In genomic region chr16:88298882-88299745, GRCh38 we compare ENCODE assay signal across 15 cellular contexts.
DNase-seq lines count a peak whose midpoint lies in the region; ATAC-seq lines count a peak whose summit lies in the region.
"Had no signal": no experiment of that assay in that cellular context is flagged by ENCODE, and none has a peak within 500 bp of the region (broad histone marks: within the 10 kb centered on the region; RNA-seq: fewer than 3 reads in every experiment).

No MANE protein-coding gene starts in this region.

- no peaks in the 10 kb centered on the region for H3K9me3 ChIP-seq in MG63
- H3K9me3 ChIP-seq: testis had no signal

- no peaks in the 10 kb centered on the region for H3K36me3 Mint-ChIP-seq in activated naive CD4-positive, alpha-beta T cell treated with anti-CD3 and anti-CD28 coated beads, Interleukin-2, amount 50 U/mL, for 72 hours
- no peaks in the 10 kb centered on the region for H3K36me3 Mint-ChIP-seq in stimulated activated effector memory CD8-positive, alpha-beta T cell treated with anti-CD3 and anti-CD28 coated beads, Interleukin-12 subunit alpha, Interleukin-12 subunit beta, amount 100 ng/mL, for 72 hours
- H3K36me3 Mint-ChIP-seq: memory B cell had no signal

- H3K9me3 Mint-ChIP-seq in activated naive CD4-positive, alpha-beta T cell treated with anti-CD3 and anti-CD28 coated beads, Interleukin-2, amount 50 U/mL, for 72 hours: no peaks in the 10 kb centered on the region
- H3K9me3 Mint-ChIP-seq in stimulated activated effector memory CD8-positive, alpha-beta T cell treated with anti-CD3 and anti-CD28 coated beads, Interleukin-12 subunit alpha, Interleukin-12 subunit beta, amount 100 ng/mL, for 72 hours: no peaks in the 10 kb centered on the region
- H3K9me3 Mint-ChIP-seq: memory B cell had no signal

- peak; percentile 78 to 84 for ATAC-seq in activated naive CD4-positive, alpha-beta T cell treated with anti-CD3 and anti-CD28 coated beads, Interleukin-2, amount 50 U/mL, for 72 hours
- ATAC-seq in stimulated activated effector memory CD8-positive, alpha-beta T cell treated with anti-CD3 and anti-CD28 coated beads, Interleukin-12 subunit alpha, Interleukin-12 subunit beta, amount 100 ng/mL, for 72 hours: peak; percentile 75
- no peak for ATAC-seq in HG03045 (IDR thresholded peaks at IDR 0.05; ENCODE audit: unreplicated experiment)

- no peak overlapping the region for H3K4me3 Mint-ChIP-seq in stimulated activated effector memory CD8-positive, alpha-beta T cell treated with anti-CD3 and anti-CD28 coated beads, Interleukin-12 subunit alpha, Interleukin-12 subunit beta, amount 100 ng/mL, for 72 hours
- H3K4me3 Mint-ChIP-seq: memory B cell had no signal

- no peaks in the 10 kb centered on the region for H3K27me3 ChIP-seq in MG63
- H3K27me3 ChIP-seq: testis had no signal

- no peaks in the 10 kb centered on the region for H3K4me1 Mint-ChIP-seq in stimulated activated effector memory CD8-positive, alpha-beta T cell treated with anti-CD3 and anti-CD28 coated beads, Interleukin-12 subunit alpha, Interleukin-12 subunit beta, amount 100 ng/mL, for 72 hours
- H3K4me1 Mint-ChIP-seq: memory B cell had no signal

- H3K27ac ChIP-seq in epithelial cell of prostate: peak overlapping the region; percentile 68
- H3K27ac ChIP-seq: dorsolateral prefrontal cortex had no signal

- H3K36me3 ChIP-seq in MG63: no peaks in the 10 kb centered on the region

- DNase-seq in activated naive CD4-positive, alpha-beta T cell treated with anti-CD3 and anti-CD28 coated beads, Interleukin-2, amount 50 U/mL, for 72 hours (ENCODE audit: low spot score in 2 of 2): peak in 1 of 2 donors; percentile 10
- DNase-seq in activated naive CD4-positive, alpha-beta T cell treated with anti-CD3 and anti-CD28 coated beads, Interleukin-2, amount 50 U/mL, for 16 hours: no peak
- DNase-seq in MG63 (peak; percentile 34), epithelial cell of prostate (ENCODE audit: low read depth, low spot score) (peak; percentile 39), NCI-H446 treated with DMSO at 0.1 percent for 48 hours (lab: John Stamatoyannopoulos, UW) (no peak), SHP77 treated with DMSO at 0.1 percent for 48 hours (lab: John Stamatoyannopoulos, UW) (no peak)
- DNase-seq in stimulated activated effector memory CD8-positive, alpha-beta T cell treated with anti-CD3 and anti-CD28 coated beads, Interleukin-12 subunit alpha, Interleukin-12 subunit beta, amount 100 ng/mL, for 72 hours (ENCODE audit: low spot score in 2 of 2): no peak
- DNase-seq: AML-193, head of caudate nucleus, NCI-H1092, NCI-H524 had no signal

- H3K27ac Mint-ChIP-seq in activated naive CD4-positive, alpha-beta T cell treated with anti-CD3 and anti-CD28 coated beads, Interleukin-2, amount 50 U/mL, for 72 hours: no peak overlapping the region
- no peak overlapping the region for H3K27ac Mint-ChIP-seq in stimulated activated effector memory CD8-positive, alpha-beta T cell treated with anti-CD3 and anti-CD28 coated beads, Interleukin-12 subunit alpha, Interleukin-12 subunit beta, amount 100 ng/mL, for 72 hours
- H3K27ac Mint-ChIP-seq: memory B cell had no signal

- no peak overlapping the region for H3K4me3 ChIP-seq in MG63
- H3K4me3 ChIP-seq: dorsolateral prefrontal cortex, testis had no signal

Comparison
In these comparisons a context has a peak if more than half of its experiments do, and no peak if none do; other contexts are left out.
1. DNase-seq: peak in MG63 (single experiment) and epithelial cell of prostate (single experiment); none in activated naive CD4-positive, alpha-beta T cell treated with anti-CD3 and anti-CD28 coated beads, Interleukin-2, amount 50 U/mL, for 16 hours (single experiment), stimulated activated effector memory CD8-positive, alpha-beta T cell treated with anti-CD3 and anti-CD28 coated beads, Interleukin-12 subunit alpha, Interleukin-12 subunit beta, amount 100 ng/mL, for 72 hours (0 of 2), NCI-H446 treated with DMSO at 0.1 percent for 48 hours (single experiment) and SHP77 treated with DMSO at 0.1 percent for 48 hours (single experiment).